In genomic region chr1:182637769-182638168, GRCh38 we compare ENCODE assay signal across 33 cellular contexts. TPM values are rescaled to one million over a fixed set of nuclear protein-coding genes. Genes with fewer than 3 reads are reported as not detected.
"Had no signal": no experiment of that assay in that cellular context is flagged by ENCODE, and none has a peak within 500 bp of the region (broad histone marks: within the 10 kb centered on the region; RNA-seq: fewer than 3 reads in every experiment).

No MANE protein-coding gene starts in this region.

- H3K27me3 ChIP-seq: neural progenitor cell, ovary, right lobe of liver, sigmoid colon, thyroid gland, tibial nerve, upper lobe of left lung, vagina had no signal

- DNase-seq: naive thymus-derived CD4-positive, alpha-beta T cell; natural killer cell; occipital lobe; ovary; posterior cingulate gyrus; psoas muscle; right cardiac atrium; right lobe of liver; sigmoid colon; small intestine; stimulated activated CD4-positive, alpha-beta T cell treated with anti-CD3 and anti-CD28 coated beads, Interleukin-15, amount 100 ng/mL, for 24 hours; stimulated activated CD4-positive, alpha-beta T cell treated with anti-CD3 and anti-CD28 coated beads, Interleukin-2, amount 100 ng/mL, for 24 hours; stimulated activated CD4-positive, alpha-beta T cell treated with anti-CD3 and anti-CD28 coated beads, Interleukin-2, amount 100 ng/mL, for 48 hours; stimulated activated CD4-positive, alpha-beta T cell treated with anti-CD3 and anti-CD28 coated beads, Interleukin-4, amount 100 ng/mL, for 4 hours; stimulated activated CD8-positive, alpha-beta memory T cell treated with anti-CD3 and anti-CD28 coated beads, Interleukin-4, amount 100 ng/mL, for 48 hours; stimulated activated naive CD4-positive, alpha-beta T cell; stimulated activated naive CD8-positive, alpha-beta T cell treated with anti-CD3 and anti-CD28 coated beads, Interleukin-15, amount 100 ng/mL, for 72 hours; stimulated activated naive CD8-positive, alpha-beta T cell treated with anti-CD3 and anti-CD28 coated beads, Interleukin-15, Interleukin-2, amounts not matched to agents 100 U/mL and 50 U/mL, for 24 hours; substantia nigra; thyroid gland; trophoblast cell; upper lobe of left lung had no signal

- H3K4me3 ChIP-seq: neural progenitor cell, ovary, psoas muscle, right lobe of liver, sigmoid colon, suprapubic skin, thoracic aorta, thyroid gland, tibial nerve, upper lobe of left lung, vagina had no signal

- H3K36me3 ChIP-seq: neural progenitor cell, ovary, right lobe of liver, sigmoid colon, suprapubic skin, thoracic aorta, thyroid gland, tibial nerve, upper lobe of left lung, vagina had no signal

- H3K27ac ChIP-seq: neural progenitor cell, ovary, parathyroid adenoma, psoas muscle, right lobe of liver, sigmoid colon, suprapubic skin, thoracic aorta, thyroid gland, tibial nerve, upper lobe of left lung, vagina had no signal

- FAIRE-seq: small intestine, urothelium cell line had no signal

- H3K9me3 ChIP-seq: ovary, psoas muscle, right lobe of liver, sigmoid colon, suprapubic skin, thoracic aorta, thyroid gland, tibial nerve, upper lobe of left lung, vagina had no signal

- H3K4me1 ChIP-seq: parathyroid adenoma, psoas muscle, right lobe of liver, sigmoid colon, suprapubic skin, upper lobe of left lung, vagina had no signal

RNA-seq across cellular contexts. Expression of gene RGS16, which starts 33.6 kb away (rescaled TPM):
- total RNA-seq: renal cortical epithelial cell had no signal

RNA-seq across cellular contexts. Expression of gene RGS8, which starts 46.6 kb away (rescaled TPM):
- total RNA-seq: naive thymus-derived CD4-positive, alpha-beta T cell; natural killer cell; osteoblast; psoas muscle; renal cortical epithelial cell; right lobe of liver; skeletal muscle tissue; suprapubic skin; thoracic aorta; tibial nerve; ureter; vagina had no signal
- polyA plus RNA-seq: naive thymus-derived CD4-positive, alpha-beta T cell had no signal
